8 cellular contexts compared by ENCODE assay signal in the genomic region with DNA sequence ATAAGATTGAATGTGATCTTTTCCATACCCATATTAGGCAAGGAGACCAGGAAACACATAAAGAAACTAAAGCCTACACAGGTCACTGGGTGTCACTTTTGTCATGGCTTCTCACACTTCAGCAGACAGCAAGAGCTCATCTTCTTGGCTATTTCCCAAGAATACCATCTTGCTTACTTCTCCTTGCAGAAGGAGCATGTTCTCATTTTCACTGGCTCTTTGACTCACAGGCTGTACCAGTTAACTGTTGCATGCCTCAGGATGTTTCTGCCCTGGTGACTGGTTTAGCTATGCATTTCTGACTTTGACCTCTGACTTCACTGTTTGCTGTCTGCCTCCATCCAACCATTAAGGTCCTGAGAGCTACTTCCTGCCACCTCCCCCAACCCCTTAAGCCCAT. TPM values are rescaled to one million over a fixed set of nuclear protein-coding genes. Genes with fewer than 3 reads are reported as not detected.
DNase-seq lines count a peak whose midpoint lies in the region; ATAC-seq and TF ChIP-seq lines count a peak whose summit lies in the region.

No MANE protein-coding gene starts in this region.

- no peak overlapping the region for H3K4me3 ChIP-seq in heart right ventricle

- peaks cover 0 to 56% (median 36%) of the 10 kb centered on the region in 9 donors for H3K4me1 ChIP-seq in heart right ventricle

- no peaks in the 10 kb centered on the region for H3K27me3 ChIP-seq in heart right ventricle

- peak; percentile 94 for ATAC-seq in GM19043 (IDR thresholded peaks at IDR 0.05; ENCODE audit: low read depth, unreplicated experiment)
- ATAC-seq in HG03095 (IDR thresholded peaks at IDR 0.05; ENCODE audit: unreplicated experiment), result peak; percentile 67
- peak in 7 of 8 donors; percentile 21 to 68 (median 52) for ATAC-seq in heart right ventricle
- peak; percentile 40 for ATAC-seq in stimulated activated naive CD8-positive, alpha-beta T cell treated with anti-CD3 and anti-CD28 coated beads, Interleukin-15, Interleukin-2, amounts not matched to agents 100 U/mL and 50 U/mL, for 24 hours

- no peak for TF ChIP-seq CTCF in RWPE1 (conservative IDR thresholded peaks at IDR 0.05; ENCODE audit: low read depth)
- no peak for TF ChIP-seq CTCF in heart right ventricle (IDR thresholded peaks at IDR 0.05)
- no peak for TF ChIP-seq CTCF in GM10248 (IDR thresholded peaks at IDR 0.05; ENCODE audit: control extremely low read depth, extremely low read depth, low read depth, missing control alignments)

- peak overlapping the region; percentile 82 for H3K27ac ChIP-seq in RWPE1
- H3K27ac ChIP-seq in heart right ventricle, result peak overlapping the region in 3 of 10 donors; percentile 6 to 83 (median 79)

- peaks cover 0 to 5% (median 0%) of the 10 kb centered on the region in 11 donors for H3K9me3 ChIP-seq in heart right ventricle

- CTCF ChIA-PET in RWPE1 (lab: Yijun Ruan, JAX) (no interaction called here), GM10248 (lab: Yijun Ruan, JAX) (interaction anchor here (1.1 kb wide), 1 partner anchor 20 kb away, joined by 3 read pairs; no protein-coding TSS in a partner anchor)

- POLR2A ChIA-PET in RWPE1 (lab: Yijun Ruan, JAX; ENCODE audit: low non-redundant PET) (no interaction called here), GM10248 (lab: Yijun Ruan, JAX) (no interaction called here)

- peak; percentile 37 for DNase-seq in RWPE1 (ENCODE audit: low spot score)
- peak in 1 of 2 donors; percentile 9 for DNase-seq in heart right ventricle
- no peak for DNase-seq in stimulated activated naive CD8-positive, alpha-beta T cell treated with anti-CD3 and anti-CD28 coated beads, Interleukin-15, Interleukin-2, amounts not matched to agents 100 U/mL and 50 U/mL, for 24 hours
- no peak for DNase-seq in SHP77 (lab: John Stamatoyannopoulos, UW)
- no peak for DNase-seq in GM10248 (ENCODE audit: extremely low spot score)
- no peak for DNase-seq in NCI-H146 (lab: John Stamatoyannopoulos, UW)

- intact Hi-C loops in heart right ventricle (cut with DNase I), result loop anchor here in 2 of 10 donors (10.0 kb wide), 2 partner anchors 54 to 96 kb away; no protein-coding TSS in a partner anchor

- H3K36me3 ChIP-seq in heart right ventricle, result no peaks in the 10 kb centered on the region

RNA-seq across cellular contexts. Expression of a gene that starts 40.3 kb away (rescaled TPM):
- 10 to 100 TPM in 4 of 10 donors, 1 to 10 TPM in 6; 5.3 to 12.9 (median 9.1) TPM for total RNA-seq in heart right ventricle
- 1 to 10 TPM; 2.4 to 6.6 TPM for polyA plus RNA-seq in heart right ventricle

Comparison
In these comparisons a context has a peak if more than half of its experiments do, and no peak if none do; other contexts are left out.
1. ATAC-seq: peak in every context shown above with its lines; median percentile 94 in GM19043; 67 in HG03095; 52 in heart right ventricle; 40 in stimulated activated naive CD8-positive, alpha-beta T cell treated with anti-CD3 and anti-CD28 coated beads, Interleukin-15, Interleukin-2, amounts not matched to agents 100 U/mL and 50 U/mL, for 24 hours.